Comparison of ENCODE assay signal across 10 cellular contexts in the genomic region with DNA sequence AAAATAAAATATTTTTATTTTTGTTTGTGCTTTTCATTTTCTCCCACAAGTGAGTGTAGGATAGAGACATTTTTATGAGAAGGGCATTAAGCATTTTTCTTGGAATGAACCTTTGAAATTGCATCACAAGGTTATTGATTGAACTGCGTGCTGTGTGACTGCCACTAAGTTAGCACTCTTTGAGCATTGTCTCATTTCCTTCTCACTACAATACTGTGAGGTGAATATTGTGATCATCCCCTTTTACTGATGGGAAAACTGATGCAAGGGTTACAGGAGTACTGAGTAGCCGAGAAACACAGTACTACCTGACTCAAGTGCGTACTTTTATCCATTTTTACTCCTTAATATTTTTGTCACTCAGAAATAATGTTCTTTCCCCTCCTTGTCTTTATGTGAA. TPM values are rescaled to one million over a fixed set of nuclear protein-coding genes. Genes with fewer than 3 reads are reported as not detected.
DNase-seq lines count a peak whose midpoint lies in the region; ATAC-seq, FAIRE-seq and TF ChIP-seq lines count a peak whose summit lies in the region.
"Had no signal": no experiment of that assay in that cellular context is flagged by ENCODE, and none has a peak within 500 bp of the region (broad histone marks: within the 10 kb centered on the region; RNA-seq: fewer than 3 reads in every experiment).

No MANE protein-coding gene starts in this region.

- no peak for TF ChIP-seq CTCF in K562 (IDR thresholded peaks at IDR 0.05 in 2 of 3, conservative IDR thresholded peaks at IDR 0.05 in 1 of 3; ENCODE audit: insufficient read depth in 2 of 3, low read depth in 1 of 3, low read length in 3 of 3)
- no peak for TF ChIP-seq CTCF in liver (IDR thresholded peaks at IDR 0.05; ENCODE audit: low read depth, low read length, missing input control)

- H3K4me3 ChIP-seq in HUES64 (ENCODE audit: low read length) (peak overlapping the region; percentile 2; the same call in 1 of the 2 replicates), K562 (peak overlapping the region; percentile 27), liver (ENCODE audit: low read depth in 1 of 3, low read length in 3 of 3) (peak overlapping the region in 1 of 3 donors; percentile 22)

- no peaks in the 10 kb centered on the region for H3K9me3 ChIP-seq in HUES64 (ENCODE audit: insufficient read depth, low read depth, low read length)
- no peaks in the 10 kb centered on the region for H3K9me3 ChIP-seq in K562 (replicated peaks; ENCODE audit: control insufficient read depth, insufficient read depth, low read depth, low read length)
- no peaks in the 10 kb centered on the region for H3K9me3 ChIP-seq in liver (ENCODE audit: control insufficient read depth in 4 of 4, low read length in 3 of 4)

- TF ChIP-seq RAD21 in K562 (CRISPR knock-in tag; conservative IDR thresholded peaks at IDR 0.05 in 1 of 2, IDR thresholded peaks at IDR 0.05 in 1 of 2) (no peak), liver (IDR thresholded peaks at IDR 0.05) (peak in 1 of 2 donors; percentile 27)

- H3K4me2 ChIP-seq in K562 (ENCODE audit: insufficient read depth, low read length), result peak overlapping the region; percentile 75

- H3K9ac ChIP-seq in HUES64 (ENCODE audit: low read depth, low read length), result no peak overlapping the region
- H3K9ac ChIP-seq in K562 (ENCODE audit: insufficient read depth in 1 of 2, low read depth in 2 of 2, low read length in 2 of 2), result peak overlapping the region in 1 of 2 experiments; percentile 48; a peak in 2 of 4 replicates
- peak overlapping the region in 1 of 2 donors; percentile 36 for H3K9ac ChIP-seq in liver (ENCODE audit: low read depth in 1 of 2, low read length in 2 of 2)

- no peaks in the 10 kb centered on the region for H3K9me1 ChIP-seq in K562 (ENCODE audit: control insufficient read depth, insufficient read depth, low read length)

- intact Hi-C loops in K562 (cut with micrococcal nuclease), result loop anchor here (5.0 to 10.0 kb wide), 2 partner anchors 64 to 218 kb away; partner anchors contain the start of gene CYP20A1

- H3K79me2 ChIP-seq in K562 (ENCODE audit: control insufficient read depth, insufficient read depth, low read length), result peaks cover 55% of the 10 kb centered on the region

- CTCF ChIA-PET in K562 (lab: Yijun Ruan, JAX; ENCODE audit: low intra/inter-chr PET ratio), result no interaction called here

- WGBS in HUES64, result 98% methylated on average over 3 of the region's 3 CpGs
- WGBS in K562 (ENCODE audit: insufficient coverage, low coverage, missing lambda C conversion rate), result 0% methylated on average over 3 of the region's 3 CpGs
- 46% methylated on average over 3 of the region's 3 CpGs for WGBS in liver

- peak; percentile 15 for FAIRE-seq in K562 (lab: Jason Lieb, UNC)

- no peak for TF ChIP-seq EP300 in K562 (IDR thresholded peaks at IDR 0.05; ENCODE audit: low read length)

- H2AFZ ChIP-seq in K562 (ENCODE audit: low read depth, low read length), result 0 out of 2 replicates have a peak overlapping the region, but pooled peaks have one; percentile 28

- H3K27me3 ChIP-seq in HUES64 (ENCODE audit: insufficient read depth, low read length), result no peaks in the 10 kb centered on the region
- no peaks in the 10 kb centered on the region for H3K27me3 ChIP-seq in K562 (ENCODE audit: control insufficient read depth in 2 of 2, insufficient read depth in 2 of 2, low read length in 2 of 2)
- no peaks in the 10 kb centered on the region for H3K27me3 ChIP-seq in liver (ENCODE audit: control insufficient read depth in 4 of 4, insufficient read depth in 4 of 4, low read length in 3 of 4)

- no peak overlapping the region for H3K27ac ChIP-seq in HUES64 (ENCODE audit: low read depth, low read length)
- peak overlapping the region; percentile 85 for H3K27ac ChIP-seq in K562 (ENCODE audit: extremely low read depth, low read depth, low read length)
- peak overlapping the region; percentile 21 to 44 for H3K27ac ChIP-seq in liver (ENCODE audit: low read depth in 1 of 2, low read length in 2 of 2)

- no peak for TF ChIP-seq POLR2A in K562 (conservative IDR thresholded peaks at IDR 0.05)

- H3K36me3 ChIP-seq in HUES64 (ENCODE audit: insufficient read depth, low read length) (peaks cover 6% of the 10 kb centered on the region; the same call in 1 of the 2 replicates), K562 (ENCODE audit: control insufficient read depth, insufficient read depth, low read length) (peaks cover 3% of the 10 kb centered on the region; the same call in 1 of the 3 replicates), liver (ENCODE audit: control insufficient read depth in 4 of 4, insufficient read depth in 3 of 4, low read depth in 1 of 4, low read length in 3 of 4) (no peaks in the 10 kb centered on the region)

- POLR2A ChIA-PET in K562 (lab: Yijun Ruan, JAX), result interaction anchor here (0.6 to 0.8 kb wide), 2 partner anchors 8 to 13 kb away, joined by 3 read pairs; no protein-coding TSS in a partner anchor

- DNase-seq in K562 (ENCODE audit: extremely low read depth in 1 of 4, low spot score in 3 of 4) (peak in 1 of 4 experiments; percentile 15), superior temporal gyrus (ENCODE audit: extremely low spot score) (peak; percentile 34), 8988T (no peak), GOT3 (lab: John Stamatoyannopoulos, UW) (no peak)
- DNase-seq in central memory CD4-positive, alpha-beta T cell, result no peak
- DNase-seq: NCI-H1417 treated with DMSO at 0.1 percent for 48 hours, T1000 had no signal

- BruUV-seq in K562 (replicated peaks; lab: Mats Ljungman, UMichigan), result no TSS peak

- H3K4me1 ChIP-seq in HUES64 (ENCODE audit: insufficient read depth, low read length) (peaks cover 13% of the 10 kb centered on the region; the same call in 1 of the 2 replicates), K562 (replicated peaks in 1 of 2; ENCODE audit: control insufficient read depth in 2 of 2, insufficient read depth in 2 of 2, low read length in 2 of 2) (peaks cover 7% of the 10 kb centered on the region in 2 experiments; a peak in 4 of 5 replicates), liver (ENCODE audit: control insufficient read depth in 4 of 4, insufficient read depth in 4 of 4, low read length in 3 of 4) (peaks cover 5 to 29% (median 22%) of the 10 kb centered on the region in 4 donors)

- in situ Hi-C loops in K562 (cut with MboI), result no loop called here

- H4K20me1 ChIP-seq in K562 (replicated peaks; ENCODE audit: control insufficient read depth, insufficient read depth, low read length), result no peaks in the 10 kb centered on the region

- peak; percentile 27 for ATAC-seq in K562
- ATAC-seq: stimulated activated memory B cell treated with anti-CD40 and anti-IgM and Interleukin-4, amounts not matched to agents 10 μg/mL and 1 μg/mL and 100 μg/mL, for 72 hours had no signal

TF ChIP-seq in K562, 482 proteins besides CTCF, POLR2A, EP300 and RAD21 (continues in another document):
- TF ChIP-seq MAX (CRISPR knock-in tag; IDR thresholded peaks at IDR 0.05) (no peak), CTBP1 (IDR thresholded peaks at IDR 0.05; ENCODE audit: borderline replicate concordance) (no peak), CXXC5 (CRISPR knock-in tag; IDR thresholded peaks at IDR 0.05) (no peak), LCOR (CRISPR knock-in tag; IDR thresholded peaks at IDR 0.05) (no peak), MED1 (CRISPR knock-in tag; IDR thresholded peaks at IDR 0.05; ENCODE audit: borderline replicate concordance) (no peak)

TF ChIP-seq in liver, 16 proteins besides CTCF, POLR2A, EP300 and RAD21:
- TF ChIP-seq GABPA (IDR thresholded peaks at IDR 0.05 in 1 of 2, conservative IDR thresholded peaks at IDR 0.05 in 1 of 2) (no peak), RXRA (IDR thresholded peaks at IDR 0.05) (peak in 1 of 2 donors; percentile 46), HNF4A (conservative IDR thresholded peaks at IDR 0.05) (peak; percentile 29 to 39), ATF3 (IDR thresholded peaks at IDR 0.05) (peak; percentile 38)
TF ChIP-seq in liver: peak in this region for 3.

RNA-seq across cellular contexts. Expression of gene NBEAL1, which starts 2.0 kb away (rescaled TPM):
- 4.4 TPM for polyA plus RNA-seq in HUES64 (2013, experiment 1 of 2)
- 5.1 TPM for polyA plus RNA-seq in HUES64 (2013, experiment 2 of 2)
- 28.1 and 102 TPM in 2 replicates for total RNA-seq in K562 (2011; cell fraction: chromatin; rRNA removed; ENCODE audit: low replicate concordance)
- 12.5 and 14.3 TPM in 2 replicates for total RNA-seq in K562 (2011; cell fraction: nucleolus; rRNA removed)
- total RNA-seq in K562 (2011; cell fraction: nucleoplasm; rRNA removed), result 28.3 and 40.3 TPM in 2 replicates
- total RNA-seq in K562 (2014; rRNA removed) (3.6 and 7.0 TPM in 2 replicates), K562 (2014; rRNA removed; fragmentation: Illumina TruSeq; extraction: Trizol) (9.7 and 9.9 TPM in 2 replicates), K562 (2015; rRNA removed; fragmentation: Illumina TruSeq; extraction: Trizol) (7.3 and 8.3 TPM in 2 replicates), K562 (2021) (8.4 and 10.1 TPM in 2 replicates), liver (10 to 100 TPM; 12.0 to 47.9 TPM)
- polyA plus RNA-seq in K562 (2011; rRNA removed) (7.7 and 8.9 TPM in 2 replicates), K562 (2014; fragmentation: Illumina TruSeq; extraction: Trizol) (12.3 and 13.5 TPM in 2 replicates), K562 (2014; fragmentation: Nextera tagmentation; extraction: Ambion mirVana) (1 to 10 TPM; 2.1 to 4.3 TPM), K562 (2014; rRNA removed) (2.6 and 3.2 TPM in 2 replicates), liver (10 to 100 TPM in 1 of 2 donors, 1 to 10 TPM in 1; 4.4 to 22.1 TPM)
- polyA plus RNA-seq in K562 (2011; cell fraction: cytosol; rRNA removed), result 1.7 and 3.6 TPM in 2 replicates
- polyA plus RNA-seq in K562 (2011; cell fraction: nucleus; rRNA removed), result 3.3 and 4.2 TPM in 2 replicates
- 3.3 and 3.8 TPM in 2 replicates for polyA plus RNA-seq in K562 (2012)
- polyA minus RNA-seq in K562 (2011; rRNA and poly(A)+ RNA removed), result 33.5 and 41.0 TPM in 2 replicates
- 4.6 and 10.5 TPM in 2 replicates for polyA minus RNA-seq in K562 (2011; cell fraction: cytosol; rRNA and poly(A)+ RNA removed)
- polyA minus RNA-seq in K562 (2011; cell fraction: nucleus; rRNA and poly(A)+ RNA removed), result 14.8 and 27.4 TPM in 2 replicates
